23 cellular contexts compared by ENCODE assay signal in the genomic region with DNA sequence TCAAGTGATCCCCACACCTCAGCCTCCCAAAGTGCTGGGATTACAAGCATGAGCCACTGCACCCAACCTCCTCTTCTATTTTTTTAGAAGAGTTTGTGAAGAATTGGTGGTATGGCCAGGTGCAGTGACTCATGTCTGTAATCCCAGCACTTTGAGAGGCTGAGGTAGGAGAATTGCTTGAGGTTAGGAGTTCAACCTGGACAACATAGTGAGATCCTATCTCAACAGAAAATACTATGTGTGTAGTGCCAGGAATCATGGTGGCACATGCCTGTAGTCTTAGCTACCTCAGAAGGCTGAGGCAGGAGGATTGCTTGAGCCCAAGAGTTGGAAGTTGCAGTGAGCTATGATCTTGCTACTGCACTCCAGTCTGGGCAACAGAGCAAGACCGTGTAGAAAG. TPM values are rescaled to one million over a fixed set of nuclear protein-coding genes. Genes with fewer than 3 reads are reported as not detected.
A peak's percentile ranks its signal among the peaks of the same experiment; 100 is the strongest.
DNase-seq lines count a peak whose midpoint lies in the region; TF ChIP-seq lines count a peak whose summit lies in the region.
"Had no signal": no experiment of that assay in that cellular context is flagged by ENCODE, and none has a peak within 500 bp of the region (broad histone marks: within the 10 kb centered on the region; RNA-seq: fewer than 3 reads in every experiment).

No MANE protein-coding gene starts in this region.

- H3K36me3 ChIP-seq in A673 (ENCODE audit: insufficient read depth, low read length, poor library complexity, severe bottlenecking) (no peaks in the 10 kb centered on the region), trophoblast cell (ENCODE audit: control insufficient read depth in 1 of 2, insufficient read depth in 2 of 2, low read length in 2 of 2) (no peaks in the 10 kb centered on the region)
- H3K36me3 ChIP-seq: BE2C, HAP-1 had no signal

- no peak overlapping the region for H4K8ac ChIP-seq in trophoblast cell (ENCODE audit: low read depth, low read length)

- peaks cover 7% of the 10 kb centered on the region for H3K4me1 Mint-ChIP-seq in activated CD4-positive, alpha-beta T cell treated with anti-CD3 and anti-CD28 coated beads, Interleukin-2, amount 10 ng/mL, durations not matched to agents 7 days and 5 days

- H3K27ac Mint-ChIP-seq in activated CD4-positive, alpha-beta T cell treated with anti-CD3 and anti-CD28 coated beads, Interleukin-2, amount 10 ng/mL, durations not matched to agents 7 days and 5 days, result peak overlapping the region; percentile 64
- H3K27ac Mint-ChIP-seq: CD4-positive, alpha-beta T cell; GM23338; HFFc6 had no signal

- no peak overlapping the region for H4K12ac ChIP-seq in trophoblast cell (ENCODE audit: low read depth, low read length)

- H3K4me3 ChIP-seq in A673 (ENCODE audit: low read depth, low read length, poor library complexity, severe bottlenecking) (no peak overlapping the region), trophoblast cell (ENCODE audit: low read depth, low read length) (no peak overlapping the region)
- H3K4me3 ChIP-seq: BLaER1 treated with 17β-estradiol and CSF1 and Interleukin-3, amounts not matched to agents 10 nM and 100 nM; GM12878; GM23338; HAP-1 had no signal

- H3K27me3 ChIP-seq in A673 (replicated peaks; ENCODE audit: insufficient read depth, low read depth, low read length, poor library complexity) (no peaks in the 10 kb centered on the region), trophoblast cell (ENCODE audit: insufficient read depth, low read length) (no peaks in the 10 kb centered on the region)
- H3K27me3 ChIP-seq: BE2C; BLaER1 treated with 17β-estradiol and CSF1 and Interleukin-3, amounts not matched to agents 10 nM and 100 nM had no signal

- H3K4ac ChIP-seq in trophoblast cell (ENCODE audit: low read depth, low read length), result no peak overlapping the region

- H3K79me1 ChIP-seq in trophoblast cell (ENCODE audit: low read length), result no peaks in the 10 kb centered on the region

- H3K23ac ChIP-seq in trophoblast cell (ENCODE audit: low read length), result no peak overlapping the region

- H3K18ac ChIP-seq in trophoblast cell (ENCODE audit: low read length), result no peak overlapping the region

- no peak overlapping the region for H2BK12ac ChIP-seq in trophoblast cell (ENCODE audit: low read length)

- no peak overlapping the region for H3K4me3 Mint-ChIP-seq in activated CD4-positive, alpha-beta T cell treated with anti-CD3 and anti-CD28 coated beads, Interleukin-2, amount 10 ng/mL, durations not matched to agents 7 days and 5 days
- H3K4me3 Mint-ChIP-seq: CD14-positive monocyte; CD4-positive, alpha-beta T cell; CD8-positive, alpha-beta memory T cell; GM23338; HFFc6 had no signal

- no peak for TF ChIP-seq CTCF in A673 (conservative IDR thresholded peaks at IDR 0.05; ENCODE audit: low read depth, low read length)

- H2AK5ac ChIP-seq in trophoblast cell (ENCODE audit: low read length), result no peak overlapping the region

- no peaks in the 10 kb centered on the region for H3K9me3 Mint-ChIP-seq in activated CD4-positive, alpha-beta T cell treated with anti-CD3 and anti-CD28 coated beads, Interleukin-2, amount 10 ng/mL, durations not matched to agents 7 days and 5 days
- H3K9me3 Mint-ChIP-seq: CD4-positive, alpha-beta T cell; CD8-positive, alpha-beta memory T cell had no signal

- H3K27me3 Mint-ChIP-seq in activated CD4-positive, alpha-beta T cell treated with anti-CD3 and anti-CD28 coated beads, Interleukin-2, amount 10 ng/mL, durations not matched to agents 7 days and 5 days, result peaks cover 3% of the 10 kb centered on the region
- H3K27me3 Mint-ChIP-seq: CD4-positive, alpha-beta T cell; CD8-positive, alpha-beta memory T cell had no signal

- H3K9me3 ChIP-seq in A673 (ENCODE audit: low read depth, low read length, poor library complexity, severe bottlenecking) (no peaks in the 10 kb centered on the region), trophoblast cell (ENCODE audit: insufficient read depth, low read depth, low read length) (no peaks in the 10 kb centered on the region)
- H3K9me3 ChIP-seq: BE2C, HAP-1 had no signal

- no peak overlapping the region for H2BK5ac ChIP-seq in trophoblast cell (ENCODE audit: low read depth, low read length, poor library complexity)

- CTCF ChIA-PET in activated CD4-positive, alpha-beta T cell treated with anti-CD3 and anti-CD28 coated beads, Interleukin-2, amount 10 ng/mL, durations not matched to agents 7 days and 5 days (lab: Charles Lee), result interaction anchor here (0.6 to 1.1 kb wide), 2 partner anchors 27 to 162 kb away, joined by 3 to 4 read pairs; no protein-coding TSS in a partner anchor
- CTCF ChIA-PET in A673 (lab: Charles Lee), result interaction anchor here (1.5 kb wide), 1 partner anchor 88 kb away, joined by 4 read pairs; no protein-coding TSS in a partner anchor

- H2BK120ac ChIP-seq in trophoblast cell (ENCODE audit: insufficient read depth, low read length, poor library complexity), result no peak overlapping the region

- no peaks in the 10 kb centered on the region for H3K79me2 ChIP-seq in trophoblast cell (ENCODE audit: control insufficient read depth, insufficient read depth, low read length, poor library complexity)

- WGBS in trophoblast cell (ENCODE audit: extremely low coverage, insufficient coverage, insufficient read length), result no CpG with 5 or more reads among the region's 1 CpG

- no TSS peak for BruUV-seq in A673 (replicated peaks; lab: Mats Ljungman, UMichigan)

- H4K91ac ChIP-seq in trophoblast cell (ENCODE audit: low read depth, low read length), result no peak overlapping the region

- H3K27ac ChIP-seq in A673 (ENCODE audit: low read depth, low read length, poor library complexity, severe bottlenecking) (peak overlapping the region; percentile 37), trophoblast cell (ENCODE audit: low read depth, low read length) (no peak overlapping the region)
- H3K27ac ChIP-seq: 22Rv1; BLaER1 treated with 17β-estradiol and CSF1 and Interleukin-3, amounts not matched to agents 10 nM and 100 nM had no signal

- H3K4me1 ChIP-seq in A673 (ENCODE audit: insufficient read depth, low read length, poor library complexity, severe bottlenecking) (peaks cover 4% of the 10 kb centered on the region), trophoblast cell (ENCODE audit: control insufficient read depth in 1 of 2, insufficient read depth in 2 of 2, low read length in 2 of 2) (no peaks in the 10 kb centered on the region)
- H3K4me1 ChIP-seq: BE2C had no signal

- no peak for DNase-seq in activated CD4-positive, alpha-beta T cell treated with anti-CD3 and anti-CD28 coated beads, Interleukin-2, amount 10 ng/mL, durations not matched to agents 7 days and 5 days
- DNase-seq in activated CD4-positive, alpha-beta T cell treated with anti-CD3 and anti-CD28 coated beads for 48 hours, result no peak
- DNase-seq in A673 (ENCODE audit: low spot score) (no peak), ecto neural progenitor cell (ENCODE audit: low spot score) (peak; percentile 24), trophoblast cell (peak; percentile 78 to 89), NCI-H1930 (lab: John Stamatoyannopoulos, UW) (no peak), cortex of kidney (lab: John Stamatoyannopoulos, UW) (no peak)
- DNase-seq: ACHN; AML-193; BE2C; CD4-positive, alpha-beta T cell; CD8-positive, alpha-beta memory T cell; DMS 273 treated with DMSO at 0.1 percent for 48 hours; DMS79; EL; GDM1; HFFc6 had no signal

- no peak overlapping the region for H3K14ac ChIP-seq in trophoblast cell (ENCODE audit: low read length)

- POLR2A ChIA-PET in activated CD4-positive, alpha-beta T cell treated with anti-CD3 and anti-CD28 coated beads, Interleukin-2, amount 10 ng/mL, durations not matched to agents 7 days and 5 days (lab: Charles Lee), result no interaction called here
- POLR2A ChIA-PET in A673 (lab: Charles Lee; ENCODE audit: low non-redundant PET), result no interaction called here

- no peak overlapping the region for H3K9ac ChIP-seq in trophoblast cell (ENCODE audit: low read length)
- H3K9ac ChIP-seq: BLaER1 treated with 17β-estradiol and CSF1 and Interleukin-3, amounts not matched to agents 10 nM and 100 nM had no signal

- no peak overlapping the region for H2AFZ ChIP-seq in trophoblast cell (ENCODE audit: insufficient read depth, low read length, poor library complexity)
- H2AFZ ChIP-seq: GM23338 had no signal

- no peak overlapping the region for H3K4me2 ChIP-seq in trophoblast cell (ENCODE audit: low read length)
- H3K4me2 ChIP-seq: BLaER1 treated with 17β-estradiol and CSF1 and Interleukin-3, amounts not matched to agents 10 nM and 100 nM; GM23338 had no signal

- no peaks in the 10 kb centered on the region for H3K36me3 Mint-ChIP-seq in activated CD4-positive, alpha-beta T cell treated with anti-CD3 and anti-CD28 coated beads, Interleukin-2, amount 10 ng/mL, durations not matched to agents 7 days and 5 days (ENCODE audit: low read depth)
- H3K36me3 Mint-ChIP-seq: CD14-positive monocyte; CD8-positive, alpha-beta memory T cell had no signal

- intact Hi-C loops in A673 (cut with micrococcal nuclease; ENCODE audit: unreplicated experiment), result no loop called here

RNA-seq across cellular contexts. Expression of a gene that starts 5.5 kb away (rescaled TPM):
- 10 to 100 TPM; 28.6 to 43.0 TPM for total RNA-seq in activated CD4-positive, alpha-beta T cell treated with anti-CD3 and anti-CD28 coated beads, Interleukin-2, amount 10 ng/mL, durations not matched to agents 7 days and 5 days
- total RNA-seq in A673 (2021), result 38.8 and 44.3 TPM in 2 replicates
- 15.4 and 15.8 TPM in 2 replicates for polyA plus RNA-seq in trophoblast cell (2013)

RNA-seq across cellular contexts. Expression of a gene that starts 44.2 kb away (rescaled TPM):
- 100 to 1,000 TPM; 298 to 356 TPM for total RNA-seq in activated CD4-positive, alpha-beta T cell treated with anti-CD3 and anti-CD28 coated beads, Interleukin-2, amount 10 ng/mL, durations not matched to agents 7 days and 5 days
- 447 and 450 TPM in 2 replicates for total RNA-seq in A673 (2021)
- polyA plus RNA-seq in trophoblast cell (2013), result 232 and 239 TPM in 2 replicates

Comparison
In these comparisons a context has a peak if more than half of its experiments do, and no peak if none do; other contexts are left out.
1. DNase-seq: peak in ecto neural progenitor cell (single experiment) and trophoblast cell (2 of 2); none in activated CD4-positive, alpha-beta T cell treated with anti-CD3 and anti-CD28 coated beads, Interleukin-2, amount 10 ng/mL, durations not matched to agents 7 days and 5 days (single experiment), activated CD4-positive, alpha-beta T cell treated with anti-CD3 and anti-CD28 coated beads for 48 hours (single experiment), A673 (single experiment), NCI-H1930 (0 of 2) and cortex of kidney (single experiment).